ENCODE assay signal across 1 cellular context in the genomic region with DNA sequence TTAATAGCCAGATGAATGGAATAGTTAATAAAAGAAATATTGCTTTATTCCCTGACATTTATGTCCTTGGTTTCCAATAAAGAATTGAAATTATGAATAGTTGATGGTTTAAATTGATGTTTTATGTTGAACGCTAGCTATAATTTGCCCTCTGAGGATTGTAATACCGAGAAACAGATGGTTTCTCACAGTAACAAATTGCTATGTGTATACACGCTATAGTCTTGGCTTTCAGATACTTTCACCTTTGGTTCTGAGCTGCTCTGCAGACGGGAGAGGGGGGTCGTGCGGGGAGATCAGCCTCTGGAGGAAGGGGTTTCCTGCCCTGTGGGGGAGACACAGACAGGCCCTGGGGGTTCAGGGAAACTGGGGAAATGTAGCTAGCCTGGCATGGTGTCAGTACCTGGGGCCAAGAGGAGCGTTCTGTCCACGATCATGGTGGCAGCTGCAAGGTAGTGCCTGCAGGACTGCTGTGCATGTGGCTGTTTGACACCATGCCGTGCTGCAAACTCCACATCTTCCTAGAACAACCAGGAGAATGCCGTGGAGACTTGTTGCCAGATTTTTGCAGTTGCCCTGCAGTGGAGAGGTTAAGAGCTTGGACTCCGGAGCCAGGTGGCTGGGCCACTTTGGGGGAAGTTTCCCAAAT.
TF ChIP-seq lines count a peak whose summit lies in the region.

No MANE protein-coding gene starts in this region.

TF ChIP-seq in GM12878, 131 proteins besides CTCF, POLR2A, EP300 and RAD21 (continued from another document):
- TF ChIP-seq, protein P1, sequence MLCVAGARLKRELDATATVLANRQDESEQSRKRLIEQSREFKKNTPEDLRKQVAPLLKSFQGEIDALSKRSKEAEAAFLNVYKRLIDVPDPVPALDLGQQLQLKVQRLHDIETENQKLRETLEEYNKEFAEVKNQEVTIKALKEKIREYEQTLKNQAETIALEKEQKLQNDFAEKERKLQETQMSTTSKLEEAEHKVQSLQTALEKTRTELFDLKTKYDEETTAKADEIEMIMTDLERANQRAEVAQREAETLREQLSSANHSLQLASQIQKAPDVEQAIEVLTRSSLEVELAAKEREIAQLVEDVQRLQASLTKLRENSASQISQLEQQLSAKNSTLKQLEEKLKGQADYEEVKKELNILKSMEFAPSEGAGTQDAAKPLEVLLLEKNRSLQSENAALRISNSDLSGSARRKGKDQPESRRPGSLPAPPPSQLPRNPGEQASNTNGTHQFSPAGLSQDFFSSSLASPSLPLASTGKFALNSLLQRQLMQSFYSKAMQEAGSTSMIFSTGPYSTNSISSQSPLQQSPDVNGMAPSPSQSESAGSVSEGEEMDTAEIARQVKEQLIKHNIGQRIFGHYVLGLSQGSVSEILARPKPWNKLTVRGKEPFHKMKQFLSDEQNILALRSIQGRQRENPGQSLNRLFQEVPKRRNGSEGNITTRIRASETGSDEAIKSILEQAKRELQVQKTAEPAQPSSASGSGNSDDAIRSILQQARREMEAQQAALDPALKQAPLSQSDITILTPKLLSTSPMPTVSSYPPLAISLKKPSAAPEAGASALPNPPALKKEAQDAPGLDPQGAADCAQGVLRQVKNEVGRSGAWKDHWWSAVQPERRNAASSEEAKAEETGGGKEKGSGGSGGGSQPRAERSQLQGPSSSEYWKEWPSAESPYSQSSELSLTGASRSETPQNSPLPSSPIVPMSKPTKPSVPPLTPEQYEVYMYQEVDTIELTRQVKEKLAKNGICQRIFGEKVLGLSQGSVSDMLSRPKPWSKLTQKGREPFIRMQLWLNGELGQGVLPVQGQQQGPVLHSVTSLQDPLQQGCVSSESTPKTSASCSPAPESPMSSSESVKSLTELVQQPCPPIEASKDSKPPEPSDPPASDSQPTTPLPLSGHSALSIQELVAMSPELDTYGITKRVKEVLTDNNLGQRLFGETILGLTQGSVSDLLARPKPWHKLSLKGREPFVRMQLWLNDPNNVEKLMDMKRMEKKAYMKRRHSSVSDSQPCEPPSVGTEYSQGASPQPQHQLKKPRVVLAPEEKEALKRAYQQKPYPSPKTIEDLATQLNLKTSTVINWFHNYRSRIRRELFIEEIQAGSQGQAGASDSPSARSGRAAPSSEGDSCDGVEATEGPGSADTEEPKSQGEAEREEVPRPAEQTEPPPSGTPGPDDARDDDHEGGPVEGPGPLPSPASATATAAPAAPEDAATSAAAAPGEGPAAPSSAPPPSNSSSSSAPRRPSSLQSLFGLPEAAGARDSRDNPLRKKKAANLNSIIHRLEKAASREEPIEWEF (IDR thresholded peaks at IDR 0.05; ENCODE audit: insufficient replicate concordance, low read depth, low read length) = peak; percentile 7
